In genomic region chr9:21556581-21557427, GRCh38 we compare ENCODE assay signal across 15 cellular contexts.
A peak's percentile ranks its signal among the peaks of the same experiment; 100 is the strongest.
DNase-seq lines count a peak whose midpoint lies in the region; ATAC-seq and TF ChIP-seq lines count a peak whose summit lies in the region.
"Had no signal": no experiment of that assay in that cellular context is flagged by ENCODE, and none has a peak within 500 bp of the region (broad histone marks: within the 10 kb centered on the region; RNA-seq: fewer than 3 reads in every experiment).

No MANE protein-coding gene starts in this region.

- DNase-seq in AG04450 (ENCODE audit: low read depth, low spot score) (no peak), HFFc6 (no peak), dedifferentiated amniotic fluid mesenchymal stem cell (ENCODE audit: extremely low spot score) (peak; percentile 18), mesenchymal stem cell (no peak), DMS53 treated with DMSO at 0.1 percent for 48 hours (lab: John Stamatoyannopoulos, UW; ENCODE audit: unreplicated experiment) (no peak), WTC11 (ENCODE audit: low spot score) (no peak), KG1 (lab: John Stamatoyannopoulos, UW) (no peak), MV-4-11 (lab: John Stamatoyannopoulos, UW) (no peak)
- DNase-seq: activated gamma-delta T cell treated with Interleukin-2 at 50 U/mL for 16 hours; GOT3; hippocampal formation; naive thymus-derived CD4-positive, alpha-beta T cell; NCI-H1930; NCI-H524; stimulated activated CD4-positive, alpha-beta T cell treated with anti-CD3 and anti-CD28 coated beads, Interleukin-1b, Interleukin-23, amount 100 ng/mL, for 48 hours had no signal

- no peak overlapping the region for H4K91ac ChIP-seq in mesenchymal stem cell (ENCODE audit: low read length)

- no peak overlapping the region for H3K14ac ChIP-seq in mesenchymal stem cell (ENCODE audit: low read length in 2 of 2)

- H4K8ac ChIP-seq in mesenchymal stem cell (ENCODE audit: low read length) = no peak overlapping the region

- H2BK5ac ChIP-seq in mesenchymal stem cell (ENCODE audit: low read depth, low read length, poor library complexity, severe bottlenecking) = no peak overlapping the region

- H3K36me3 Mint-ChIP-seq in HFFc6 (ENCODE audit: low read depth) (peaks cover 57% of the 10 kb centered on the region), WTC11 (no peaks in the 10 kb centered on the region)
- H3K36me3 Mint-ChIP-seq: naive thymus-derived CD4-positive, alpha-beta T cell had no signal

- H3K9ac ChIP-seq in mesenchymal stem cell (ENCODE audit: low read length) = peak overlapping the region; percentile 99

- CTCF ChIA-PET in AG04450 (lab: Charles Lee) (interaction anchor here (0.8 to 2.2 kb wide), 5 partner anchors 13 to 232 kb away, joined by 3 to 8 read pairs (median 6); no protein-coding TSS in a partner anchor), WTC11 (lab: Charles Lee) (no interaction called here)

- H3K27me3 Mint-ChIP-seq in HFFc6 (ENCODE audit: insufficient read depth) = peaks cover 4% of the 10 kb centered on the region; the same call in 1 of the 2 replicates
- peaks cover 14% of the 10 kb centered on the region for H3K27me3 Mint-ChIP-seq in WTC11 (ENCODE audit: low read depth)

- no peak overlapping the region for H2AK5ac ChIP-seq in mesenchymal stem cell (ENCODE audit: low read length, severe bottlenecking)

- peak overlapping the region; percentile 97 for H3K27ac Mint-ChIP-seq in HFFc6
- no peak overlapping the region for H3K27ac Mint-ChIP-seq in WTC11
- H3K27ac Mint-ChIP-seq: naive thymus-derived CD4-positive, alpha-beta T cell had no signal

- H2BK15ac ChIP-seq in mesenchymal stem cell (ENCODE audit: low read depth, poor library complexity, severe bottlenecking) = no peak overlapping the region

- H3K4me2 ChIP-seq in mesenchymal stem cell (ENCODE audit: low read length, poor library complexity, severe bottlenecking) = no peak overlapping the region

- peaks cover 9% of the 10 kb centered on the region for H3K4me1 ChIP-seq in mesenchymal stem cell (ENCODE audit: control insufficient read depth, insufficient read depth, low read depth, low read length)

- no peak overlapping the region for H3K23ac ChIP-seq in mesenchymal stem cell (ENCODE audit: low read length in 2 of 2)

- H3K4ac ChIP-seq in mesenchymal stem cell (ENCODE audit: low read depth in 1 of 2, low read length in 2 of 2) = no peak overlapping the region

- no peak overlapping the region for H3K18ac ChIP-seq in mesenchymal stem cell (ENCODE audit: low read depth in 1 of 2, low read length in 2 of 2)

- H3K9me3 Mint-ChIP-seq in HFFc6 = no peaks in the 10 kb centered on the region
- no peaks in the 10 kb centered on the region for H3K9me3 Mint-ChIP-seq in WTC11
- H3K9me3 Mint-ChIP-seq: naive thymus-derived CD4-positive, alpha-beta T cell had no signal

- no peak overlapping the region for H2BK120ac ChIP-seq in mesenchymal stem cell (ENCODE audit: low read depth, low read length)

- H3K79me1 ChIP-seq in mesenchymal stem cell (replicated peaks; ENCODE audit: low read length, poor library complexity, severe bottlenecking) = peaks cover 2% of the 10 kb centered on the region

- 86% methylated on average over 2 of the region's 4 CpGs for WGBS in mesenchymal stem cell

- no peak overlapping the region for H2AFZ ChIP-seq in mesenchymal stem cell (ENCODE audit: low read depth, low read length)

- peak overlapping the region; percentile 98 for H3K4me3 Mint-ChIP-seq in HFFc6
- no peak overlapping the region for H3K4me3 Mint-ChIP-seq in WTC11

- peaks cover 60% of the 10 kb centered on the region for H3K4me1 Mint-ChIP-seq in HFFc6 (ENCODE audit: low read depth)
- peaks cover 61% of the 10 kb centered on the region for H3K4me1 Mint-ChIP-seq in WTC11

- no peaks in the 10 kb centered on the region for H3K27me3 ChIP-seq in AG04450 (ENCODE audit: control insufficient read depth, insufficient read depth, low read length)
- no peaks in the 10 kb centered on the region for H3K27me3 ChIP-seq in mesenchymal stem cell (ENCODE audit: control insufficient read depth in 1 of 2, insufficient read depth in 1 of 2, low read length in 2 of 2)

- H3K36me3 ChIP-seq in mesenchymal stem cell (ENCODE audit: control insufficient read depth in 1 of 2, insufficient read depth in 2 of 2, low read depth in 1 of 2, low read length in 2 of 2) = peaks cover 0 to 7% of the 10 kb centered on the region in 2 experiments

- POLR2A ChIA-PET in AG04450 (lab: Yijun Ruan, JAX) (no interaction called here), WTC11 (lab: Charles Lee) (interaction anchor here (0.6 kb wide), 1 partner anchor 64 kb away, joined by 3 read pairs; no protein-coding TSS in a partner anchor)

- H3K9me3 ChIP-seq in AG04450 (ENCODE audit: control insufficient read depth, insufficient read depth, low read length) (no peaks in the 10 kb centered on the region), mesenchymal stem cell (ENCODE audit: control insufficient read depth, low read length) (no peaks in the 10 kb centered on the region)

- no peak overlapping the region for H2BK12ac ChIP-seq in mesenchymal stem cell (ENCODE audit: low read length in 2 of 2)

- TF ChIP-seq CTCF in AG04450 (IDR thresholded peaks at IDR 0.05; ENCODE audit: low read depth, low read length) = no peak
- no peak for TF ChIP-seq CTCF in HFFc6 (IDR thresholded peaks at IDR 0.05)
- TF ChIP-seq CTCF in WTC11 (IDR thresholded peaks at IDR 0.05) = no peak

- H3K27ac ChIP-seq in AG04450 (ENCODE audit: low read depth, low read length) = no peak overlapping the region
- H3K27ac ChIP-seq in mesenchymal stem cell (ENCODE audit: low read length, poor library complexity, severe bottlenecking) = no peak overlapping the region

- H3K4me3 ChIP-seq in AG04450 (ENCODE audit: low read depth, low read length) = peak overlapping the region; percentile 75
- peak overlapping the region in 1 of 2 experiments; percentile 87 for H3K4me3 ChIP-seq in mesenchymal stem cell (ENCODE audit: insufficient read depth in 1 of 2, low read depth in 1 of 2, low read length in 2 of 2)

- ATAC-seq in WTC11 = no peak
- ATAC-seq: naive thymus-derived CD4-positive, alpha-beta T cell had no signal

TF ChIP-seq in WTC11, 78 proteins besides CTCF, POLR2A, EP300 and RAD21 (continues in another document):
- TF ChIP-seq ZNF396 (CRISPR knock-in tag; IDR thresholded peaks at IDR 0.05; ENCODE audit: borderline replicate concordance) = no peak
- TF ChIP-seq NR3C1 (CRISPR knock-in tag; conservative IDR thresholded peaks at IDR 0.05; ENCODE audit: low read depth) = no peak
- no peak for TF ChIP-seq AFF4 (CRISPR knock-in tag; IDR thresholded peaks at IDR 0.05; ENCODE audit: borderline replicate concordance)
- TF ChIP-seq ZNF317 (CRISPR knock-in tag; IDR thresholded peaks at IDR 0.05; ENCODE audit: borderline replicate concordance, low read depth) = no peak
- no peak for TF ChIP-seq NFYB (CRISPR knock-in tag; conservative IDR thresholded peaks at IDR 0.05; ENCODE audit: low read depth)
- TF ChIP-seq TCF7 (CRISPR knock-in tag; IDR thresholded peaks at IDR 0.05; ENCODE audit: low read depth) = no peak
- no peak for TF ChIP-seq PRRX2 (CRISPR knock-in tag; IDR thresholded peaks at IDR 0.05)
- TF ChIP-seq ATF1 (CRISPR knock-in tag; IDR thresholded peaks at IDR 0.05) = no peak
- TF ChIP-seq AR (CRISPR knock-in tag; IDR thresholded peaks at IDR 0.05) = no peak
